In genomic region chr5:158881076-158881880, GRCh38 we compare ENCODE assay signal across 13 cellular contexts.
DNase-seq lines count a peak whose midpoint lies in the region; ATAC-seq and TF ChIP-seq lines count a peak whose summit lies in the region.
"Had no signal": no experiment of that assay in that cellular context is flagged by ENCODE, and none has a peak within 500 bp of the region (broad histone marks: within the 10 kb centered on the region; RNA-seq: fewer than 3 reads in every experiment).

No MANE protein-coding gene starts in this region.

- no peaks in the 10 kb centered on the region for H4K20me1 ChIP-seq in smooth muscle cell (ENCODE audit: low read depth)

- no peak overlapping the region for H3K4me3 ChIP-seq in epithelial cell of esophagus (ENCODE audit: low read length)
- H3K4me3 ChIP-seq in thoracic aorta: peak overlapping the region; percentile 16
- H3K4me3 ChIP-seq in smooth muscle cell: no peak overlapping the region
- H3K4me3 ChIP-seq in heart right ventricle: no peak overlapping the region
- H3K4me3 ChIP-seq: K562, right atrium auricular region, upper lobe of right lung had no signal

- no peaks in the 10 kb centered on the region for H3K27me3 Mint-ChIP-seq in activated T-cell treated with anti-CD3 and anti-CD28 coated beads, Interleukin-2, amount 50 U/mL, for 72 hours (ENCODE audit: low read depth)

- peak overlapping the region in 1 of 2 donors; percentile 6 for H3K27ac ChIP-seq in thoracic aorta
- no peak overlapping the region for H3K27ac ChIP-seq in smooth muscle cell (ENCODE audit: low read depth)
- H3K27ac ChIP-seq in heart right ventricle: peak overlapping the region in 1 of 10 donors; percentile 6
- H3K27ac ChIP-seq: right atrium auricular region, upper lobe of right lung had no signal

- H3K9me3 ChIP-seq in thoracic aorta (no peaks in the 10 kb centered on the region), smooth muscle cell (replicated peaks; ENCODE audit: low read depth) (no peaks in the 10 kb centered on the region), heart right ventricle (no peaks in the 10 kb centered on the region)
- H3K9me3 ChIP-seq: right atrium auricular region, upper lobe of right lung had no signal

- H2AFZ ChIP-seq in smooth muscle cell (ENCODE audit: low read depth): no peak overlapping the region

- no peaks in the 10 kb centered on the region for H3K36me3 Mint-ChIP-seq in activated T-cell treated with anti-CD3 and anti-CD28 coated beads, Interleukin-2, amount 50 U/mL, for 72 hours (ENCODE audit: insufficient read depth in 2 of 2)

- ATAC-seq in activated T-cell treated with anti-CD3 and anti-CD28 coated beads, Interleukin-2, amount 50 U/mL, for 72 hours (replicated peaks in 1 of 2): peak; percentile 8 to 38
- ATAC-seq in thoracic aorta (ENCODE audit: insufficient number of reproducible peaks, low FRiP score, low read depth): no peak
- no peak for ATAC-seq in heart right ventricle
- ATAC-seq: K562, upper lobe of right lung had no signal

- peak overlapping the region; percentile 40 for H3K27ac Mint-ChIP-seq in activated T-cell treated with anti-CD3 and anti-CD28 coated beads, Interleukin-2, amount 50 U/mL, for 72 hours

- H3K4me1 Mint-ChIP-seq in activated T-cell treated with anti-CD3 and anti-CD28 coated beads, Interleukin-2, amount 50 U/mL, for 72 hours (ENCODE audit: low read depth): peaks cover 39% of the 10 kb centered on the region

- no peak for DNase-seq in activated T-cell treated with anti-CD3 and anti-CD28 coated beads, Interleukin-2, amount 50 U/mL, for 72 hours
- DNase-seq in activated T-cell treated with anti-CD3 and anti-CD28 coated beads for 4 hours (no peak), NCI-H2107 treated with DMSO at 0.1 percent for 48 hours (lab: John Stamatoyannopoulos, UW; ENCODE audit: unreplicated experiment) (peak; percentile 82), epithelial cell of esophagus (ENCODE audit: low read depth) (peak; percentile 47), thoracic aorta (ENCODE audit: low spot score) (no peak), CD1c-positive myeloid dendritic cell (ENCODE audit: extremely low spot score) (no peak), smooth muscle cell (lab: John Stamatoyannopoulos, UW; ENCODE audit: unreplicated experiment) (no peak), heart right ventricle (no peak)
- DNase-seq: GDM1, midbrain, upper lobe of right lung had no signal

- no peaks in the 10 kb centered on the region for H3K36me3 ChIP-seq in thoracic aorta
- H3K36me3 ChIP-seq in smooth muscle cell (ENCODE audit: low read depth): no peaks in the 10 kb centered on the region
- H3K36me3 ChIP-seq in heart right ventricle: no peaks in the 10 kb centered on the region
- H3K36me3 ChIP-seq: right atrium auricular region, upper lobe of right lung had no signal

- H3K9me3 Mint-ChIP-seq in activated T-cell treated with anti-CD3 and anti-CD28 coated beads, Interleukin-2, amount 50 U/mL, for 72 hours: no peaks in the 10 kb centered on the region

- H3F3A ChIP-seq in smooth muscle cell (ENCODE audit: low read depth): no peaks in the 10 kb centered on the region

- H3K4me3 Mint-ChIP-seq in activated T-cell treated with anti-CD3 and anti-CD28 coated beads, Interleukin-2, amount 50 U/mL, for 72 hours: peak overlapping the region in 1 of 2 donors; percentile 60

- H3K27me3 ChIP-seq in thoracic aorta (replicated peaks; ENCODE audit: insufficient read depth) (no peaks in the 10 kb centered on the region), smooth muscle cell (ENCODE audit: low read depth) (peaks cover 50% of the 10 kb centered on the region), heart right ventricle (peaks cover 0 to 7% (median 0%) of the 10 kb centered on the region in 7 donors)
- H3K27me3 ChIP-seq: right atrium auricular region, upper lobe of right lung had no signal

- H3K9ac ChIP-seq in smooth muscle cell (ENCODE audit: low read depth): no peak overlapping the region

- no peaks in the 10 kb centered on the region for H3K79me2 ChIP-seq in smooth muscle cell (ENCODE audit: low read depth)

- 35% methylated on average over 10 of the region's 10 CpGs for WGBS in smooth muscle cell (ENCODE audit: low lambda C conversion rate)
- WGBS in heart right ventricle, 2 donors: 51 to 57% methylated on average over 10 of the region's 10 CpGs

- no peak overlapping the region for H3K4me2 ChIP-seq in smooth muscle cell

- TF ChIP-seq CTCF in epithelial cell of esophagus (IDR thresholded peaks at IDR 0.05; ENCODE audit: insufficient read depth, low read depth, low read length, missing control alignments): no peak
- no peak for TF ChIP-seq CTCF in thoracic aorta (IDR thresholded peaks at IDR 0.05)
- TF ChIP-seq CTCF in smooth muscle cell (IDR thresholded peaks at IDR 0.05; ENCODE audit: borderline replicate concordance, insufficient read depth, poor library complexity, severe bottlenecking): no peak
- TF ChIP-seq CTCF in heart right ventricle (IDR thresholded peaks at IDR 0.05): no peak

- H3K4me1 ChIP-seq in thoracic aorta (ENCODE audit: control insufficient read depth in 1 of 2, low read depth in 2 of 2): peaks cover 33 to 69% of the 10 kb centered on the region in 2 donors
- peaks cover 7% of the 10 kb centered on the region for H3K4me1 ChIP-seq in smooth muscle cell (ENCODE audit: low read depth)
- peaks cover 0 to 69% (median 30%) of the 10 kb centered on the region in 9 donors for H3K4me1 ChIP-seq in heart right ventricle
- H3K4me1 ChIP-seq: upper lobe of right lung had no signal

- intact Hi-C loops in heart right ventricle (cut with DNase I): loop anchor here in 1 of 10 donors (5.0 kb wide), 1 partner anchor 239 kb away; no protein-coding TSS in a partner anchor

Comparison
In these comparisons a context has a peak if more than half of its experiments do, and no peak if none do; other contexts are left out.
1. ATAC-seq: peak in activated T-cell treated with anti-CD3 and anti-CD28 coated beads, Interleukin-2, amount 50 U/mL, for 72 hours (2 of 2); none in thoracic aorta (single experiment) and heart right ventricle (0 of 8).
2. DNase-seq: peak in NCI-H2107 treated with DMSO at 0.1 percent for 48 hours (single experiment) and epithelial cell of esophagus (single experiment); none in activated T-cell treated with anti-CD3 and anti-CD28 coated beads, Interleukin-2, amount 50 U/mL, for 72 hours (0 of 2), activated T-cell treated with anti-CD3 and anti-CD28 coated beads for 4 hours (single experiment), thoracic aorta (single experiment), CD1c-positive myeloid dendritic cell (single experiment), smooth muscle cell (single experiment) and heart right ventricle (0 of 2).